In the genomic region with DNA sequence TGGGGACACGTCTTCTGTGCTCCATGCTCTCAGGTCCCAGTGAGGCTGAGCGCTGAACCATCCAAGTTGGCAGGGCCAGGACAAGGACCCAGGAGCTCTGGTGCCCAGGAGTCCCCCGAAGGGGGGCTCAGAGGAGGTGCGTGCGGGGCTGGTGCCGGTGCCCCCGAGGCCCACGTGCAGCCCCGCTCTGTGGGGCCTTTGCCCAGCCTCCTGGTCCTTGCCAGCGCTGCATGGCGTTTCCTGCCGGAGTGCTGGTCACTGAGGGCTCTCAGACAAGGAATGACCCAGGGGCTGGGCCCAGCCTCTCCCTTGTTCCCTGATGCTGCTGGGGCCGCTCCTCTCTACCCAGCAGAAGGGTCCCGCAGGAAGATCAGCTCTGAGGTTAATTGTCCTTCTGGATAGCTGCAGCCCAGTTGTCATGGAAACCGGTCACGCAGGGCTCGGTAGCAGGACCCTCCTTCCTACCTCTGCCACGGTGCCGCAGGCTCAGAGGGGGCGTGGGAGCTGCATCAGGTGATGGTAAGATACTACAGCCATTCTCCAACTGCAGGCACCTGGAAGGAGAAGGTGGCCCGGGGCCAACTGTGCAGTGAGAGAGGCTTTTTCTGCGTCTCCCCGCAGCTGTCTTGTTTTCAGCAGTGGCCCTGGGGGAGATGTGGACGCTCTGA, we compare ENCODE assay signal across 22 cellular contexts.
"Had no signal": no experiment of that assay in that cellular context is flagged by ENCODE, and none has a peak within 500 bp of the region (broad histone marks: within the 10 kb centered on the region; RNA-seq: fewer than 3 reads in every experiment).

No MANE protein-coding gene starts in this region.

- H3K9me3 Mint-ChIP-seq: nephron progenitor cell had no signal

- H3K36me3 ChIP-seq: esophagus squamous epithelium, gastrocnemius medialis had no signal

- H3K27ac Mint-ChIP-seq: activated CD4-positive, alpha-beta T cell treated with anti-CD3 and anti-CD28 coated beads for 36 hours; activated naive CD8-positive, alpha-beta T cell treated with anti-CD3 and anti-CD28 coated beads for 36 hours; activated T-cell treated with anti-CD3 and anti-CD28 coated beads, Interleukin-2, amount 50 U/mL, for 24 hours; activated T-helper 17 cell treated with anti-CD3 and anti-CD28 coated beads, Interleukin-2, amount 50 U/mL, for 72 hours; effector memory CD8-positive, alpha-beta T cell; memory B cell; nephron progenitor cell; stimulated activated naive B cell treated with anti-CD40 and anti-IgM and Interleukin-4, amounts not matched to agents 10 μg/mL and 1 μg/mL and 100 μg/mL, for 72 hours; WTC11 had no signal

- H3K27ac ChIP-seq: esophagus squamous epithelium, gastrocnemius medialis had no signal

- H3K4me1 ChIP-seq: esophagus squamous epithelium, gastrocnemius medialis had no signal

- H3K9me3 ChIP-seq: esophagus squamous epithelium, gastrocnemius medialis, mucosa of descending colon had no signal

- H3K4me3 ChIP-seq: esophagus squamous epithelium, gastrocnemius medialis, mucosa of descending colon had no signal

- H3K4me1 Mint-ChIP-seq: activated CD4-positive, alpha-beta T cell treated with anti-CD3 and anti-CD28 coated beads for 36 hours; activated naive CD8-positive, alpha-beta T cell treated with anti-CD3 and anti-CD28 coated beads for 36 hours; activated T-helper 17 cell treated with anti-CD3 and anti-CD28 coated beads, Interleukin-2, amount 50 U/mL, for 72 hours; WTC11 had no signal

- DNase-seq: activated CD4-positive, alpha-beta T cell treated with anti-CD3 and anti-CD28 coated beads for 36 hours; activated CD4-positive, alpha-beta T cell treated with anti-CD3 and anti-CD28 coated beads, Interleukin-2, amount 50 U/mL, for 4 hours; activated CD8-positive, alpha-beta memory T cell treated with anti-CD3 and anti-CD28 coated beads for 24 hours; activated CD8-positive, alpha-beta memory T cell treated with anti-CD3 and anti-CD28 coated beads, Interleukin-2, amount 50 U/mL, for 4 hours; activated naive CD4-positive, alpha-beta T cell; activated naive CD8-positive, alpha-beta T cell treated with anti-CD3 and anti-CD28 coated beads for 36 hours; activated T-cell treated with anti-CD3 and anti-CD28 coated beads, Interleukin-2, amount 50 U/mL, for 24 hours; central memory CD4-positive, alpha-beta T cell; effector memory CD8-positive, alpha-beta T cell; esophagus squamous epithelium; gastrocnemius medialis; hippocampal formation; mucosa of descending colon; nephron progenitor cell; occipital lobe; small intestine; stimulated activated CD4-positive, alpha-beta T cell treated with anti-CD3 and anti-CD28 coated beads, Interleukin-15, amount 100 ng/mL, for 24 hours; stimulated activated naive B cell treated with anti-CD40 and anti-IgM and Interleukin-4, amounts not matched to agents 10 μg/mL and 1 μg/mL and 100 μg/mL, for 72 hours; T1000 had no signal

- H3K36me3 Mint-ChIP-seq: memory B cell had no signal

- H3K27me3 ChIP-seq: esophagus squamous epithelium, gastrocnemius medialis had no signal

- H3K27me3 Mint-ChIP-seq: activated CD4-positive, alpha-beta T cell treated with anti-CD3 and anti-CD28 coated beads for 36 hours; activated naive CD8-positive, alpha-beta T cell treated with anti-CD3 and anti-CD28 coated beads for 36 hours; activated T-cell treated with anti-CD3 and anti-CD28 coated beads, Interleukin-2, amount 50 U/mL, for 24 hours; activated T-helper 17 cell treated with anti-CD3 and anti-CD28 coated beads, Interleukin-2, amount 50 U/mL, for 72 hours; effector memory CD8-positive, alpha-beta T cell; memory B cell; stimulated activated naive B cell treated with anti-CD40 and anti-IgM and Interleukin-4, amounts not matched to agents 10 μg/mL and 1 μg/mL and 100 μg/mL, for 72 hours had no signal

- H3K4me3 Mint-ChIP-seq: activated CD4-positive, alpha-beta T cell treated with anti-CD3 and anti-CD28 coated beads for 36 hours; activated naive CD8-positive, alpha-beta T cell treated with anti-CD3 and anti-CD28 coated beads for 36 hours; activated T-cell treated with anti-CD3 and anti-CD28 coated beads, Interleukin-2, amount 50 U/mL, for 24 hours; activated T-helper 17 cell treated with anti-CD3 and anti-CD28 coated beads, Interleukin-2, amount 50 U/mL, for 72 hours; effector memory CD8-positive, alpha-beta T cell; memory B cell; nephron progenitor cell; stimulated activated naive B cell treated with anti-CD40 and anti-IgM and Interleukin-4, amounts not matched to agents 10 μg/mL and 1 μg/mL and 100 μg/mL, for 72 hours; WTC11 had no signal
